Comparison of ENCODE assay signal across 1 cellular context in the genomic region with DNA sequence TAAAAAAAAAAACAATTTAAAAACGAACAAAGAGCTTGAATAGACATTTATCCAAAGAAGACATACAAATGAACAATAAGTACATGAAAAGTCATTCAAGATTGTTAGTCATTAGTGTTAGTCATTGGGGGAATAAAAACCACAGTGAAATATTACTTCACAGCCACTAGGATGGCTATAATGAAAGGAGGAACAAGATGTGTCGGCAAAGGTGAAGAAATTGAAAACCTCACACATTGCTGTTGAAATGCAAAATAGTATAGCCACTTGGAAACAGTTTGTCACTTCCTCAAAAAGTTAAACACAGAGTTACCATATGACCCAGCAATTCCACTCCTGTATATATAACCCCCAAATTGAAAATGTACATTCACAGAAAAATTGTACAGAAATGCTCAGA.
TF ChIP-seq lines count a peak whose summit lies in the region.

No MANE protein-coding gene starts in this region.

TF ChIP-seq in GM12878, 131 proteins besides CTCF, POLR2A, EP300 and RAD21 (continued from another document and continues in another):
- no peak for TF ChIP-seq ZBTB4 (CRISPR knock-in tag; IDR thresholded peaks at IDR 0.05)
- peak; percentile 91 for TF ChIP-seq ATF7 (IDR thresholded peaks at IDR 0.05; ENCODE audit: low read depth)
- no peak for TF ChIP-seq POU2F2 (IDR thresholded peaks at IDR 0.05; ENCODE audit: borderline replicate concordance, low read depth, low read length)
- TF ChIP-seq, protein P1, sequence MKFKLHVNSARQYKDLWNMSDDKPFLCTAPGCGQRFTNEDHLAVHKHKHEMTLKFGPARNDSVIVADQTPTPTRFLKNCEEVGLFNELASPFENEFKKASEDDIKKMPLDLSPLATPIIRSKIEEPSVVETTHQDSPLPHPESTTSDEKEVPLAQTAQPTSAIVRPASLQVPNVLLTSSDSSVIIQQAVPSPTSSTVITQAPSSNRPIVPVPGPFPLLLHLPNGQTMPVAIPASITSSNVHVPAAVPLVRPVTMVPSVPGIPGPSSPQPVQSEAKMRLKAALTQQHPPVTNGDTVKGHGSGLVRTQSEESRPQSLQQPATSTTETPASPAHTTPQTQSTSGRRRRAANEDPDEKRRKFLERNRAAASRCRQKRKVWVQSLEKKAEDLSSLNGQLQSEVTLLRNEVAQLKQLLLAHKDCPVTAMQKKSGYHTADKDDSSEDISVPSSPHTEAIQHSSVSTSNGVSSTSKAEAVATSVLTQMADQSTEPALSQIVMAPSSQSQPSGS (IDR thresholded peaks at IDR 0.05; ENCODE audit: low read length): 0 out of 2 replicates have a peak, but pooled peaks have one; percentile 19
- TF ChIP-seq ZNF217 (IDR thresholded peaks at IDR 0.05): peak; percentile 76; the same call in 1 of the 2 replicates
- no peak for TF ChIP-seq ZNF384 (IDR thresholded peaks at IDR 0.05; ENCODE audit: borderline replicate concordance, low read depth, low read length)
- no peak for TF ChIP-seq IRF3 (IDR thresholded peaks at IDR 0.05)
- no peak for TF ChIP-seq KLF5 (IDR thresholded peaks at IDR 0.05; ENCODE audit: partially characterized antibody)
- TF ChIP-seq JUNB (IDR thresholded peaks at IDR 0.05): peak; percentile 34; the same call in 1 of the 2 replicates
- no peak for TF ChIP-seq STAT3 (IDR thresholded peaks at IDR 0.05; ENCODE audit: low read depth, low read length)
- TF ChIP-seq ZNF207 (IDR thresholded peaks at IDR 0.05; ENCODE audit: borderline replicate concordance): no peak
- peak; percentile 77; the same call in 1 of the 2 replicates for TF ChIP-seq RELB (IDR thresholded peaks at IDR 0.05; ENCODE audit: low read depth)
- peak; percentile 87 for TF ChIP-seq DPF2 (IDR thresholded peaks at IDR 0.05)
- TF ChIP-seq NR2C1 (IDR thresholded peaks at IDR 0.05): no peak
- TF ChIP-seq BCL11A (IDR thresholded peaks at IDR 0.05; ENCODE audit: low read depth, low read length): 0 out of 2 replicates have a peak, but pooled peaks have one; percentile 28
- TF ChIP-seq, protein P2, sequence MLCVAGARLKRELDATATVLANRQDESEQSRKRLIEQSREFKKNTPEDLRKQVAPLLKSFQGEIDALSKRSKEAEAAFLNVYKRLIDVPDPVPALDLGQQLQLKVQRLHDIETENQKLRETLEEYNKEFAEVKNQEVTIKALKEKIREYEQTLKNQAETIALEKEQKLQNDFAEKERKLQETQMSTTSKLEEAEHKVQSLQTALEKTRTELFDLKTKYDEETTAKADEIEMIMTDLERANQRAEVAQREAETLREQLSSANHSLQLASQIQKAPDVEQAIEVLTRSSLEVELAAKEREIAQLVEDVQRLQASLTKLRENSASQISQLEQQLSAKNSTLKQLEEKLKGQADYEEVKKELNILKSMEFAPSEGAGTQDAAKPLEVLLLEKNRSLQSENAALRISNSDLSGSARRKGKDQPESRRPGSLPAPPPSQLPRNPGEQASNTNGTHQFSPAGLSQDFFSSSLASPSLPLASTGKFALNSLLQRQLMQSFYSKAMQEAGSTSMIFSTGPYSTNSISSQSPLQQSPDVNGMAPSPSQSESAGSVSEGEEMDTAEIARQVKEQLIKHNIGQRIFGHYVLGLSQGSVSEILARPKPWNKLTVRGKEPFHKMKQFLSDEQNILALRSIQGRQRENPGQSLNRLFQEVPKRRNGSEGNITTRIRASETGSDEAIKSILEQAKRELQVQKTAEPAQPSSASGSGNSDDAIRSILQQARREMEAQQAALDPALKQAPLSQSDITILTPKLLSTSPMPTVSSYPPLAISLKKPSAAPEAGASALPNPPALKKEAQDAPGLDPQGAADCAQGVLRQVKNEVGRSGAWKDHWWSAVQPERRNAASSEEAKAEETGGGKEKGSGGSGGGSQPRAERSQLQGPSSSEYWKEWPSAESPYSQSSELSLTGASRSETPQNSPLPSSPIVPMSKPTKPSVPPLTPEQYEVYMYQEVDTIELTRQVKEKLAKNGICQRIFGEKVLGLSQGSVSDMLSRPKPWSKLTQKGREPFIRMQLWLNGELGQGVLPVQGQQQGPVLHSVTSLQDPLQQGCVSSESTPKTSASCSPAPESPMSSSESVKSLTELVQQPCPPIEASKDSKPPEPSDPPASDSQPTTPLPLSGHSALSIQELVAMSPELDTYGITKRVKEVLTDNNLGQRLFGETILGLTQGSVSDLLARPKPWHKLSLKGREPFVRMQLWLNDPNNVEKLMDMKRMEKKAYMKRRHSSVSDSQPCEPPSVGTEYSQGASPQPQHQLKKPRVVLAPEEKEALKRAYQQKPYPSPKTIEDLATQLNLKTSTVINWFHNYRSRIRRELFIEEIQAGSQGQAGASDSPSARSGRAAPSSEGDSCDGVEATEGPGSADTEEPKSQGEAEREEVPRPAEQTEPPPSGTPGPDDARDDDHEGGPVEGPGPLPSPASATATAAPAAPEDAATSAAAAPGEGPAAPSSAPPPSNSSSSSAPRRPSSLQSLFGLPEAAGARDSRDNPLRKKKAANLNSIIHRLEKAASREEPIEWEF (IDR thresholded peaks at IDR 0.05; ENCODE audit: insufficient replicate concordance, low read depth, low read length): no peak
- TF ChIP-seq YY1 (IDR thresholded peaks at IDR 0.05; ENCODE audit: low read depth, low read length): no peak
- TF ChIP-seq ASH2L (IDR thresholded peaks at IDR 0.05; ENCODE audit: borderline replicate concordance, low read depth): no peak
- peak; percentile 80 for TF ChIP-seq IKZF1 (conservative IDR thresholded peaks at IDR 0.05)
- no peak for TF ChIP-seq ESRRA (IDR thresholded peaks at IDR 0.05; ENCODE audit: low read length)
- peak; percentile 84; the same call in 1 of the 2 replicates for TF ChIP-seq SPI1 (IDR thresholded peaks at IDR 0.05; ENCODE audit: borderline replicate concordance, insufficient read depth, low read depth, low read length)
- no peak for TF ChIP-seq SUZ12 (IDR thresholded peaks at IDR 0.05; ENCODE audit: unreplicated experiment)
- no peak for TF ChIP-seq MEF2A (IDR thresholded peaks at IDR 0.05; ENCODE audit: insufficient read depth, low read depth, low read length)
- TF ChIP-seq RAD51 (IDR thresholded peaks at IDR 0.05): peak; percentile 59; the same call in 1 of the 2 replicates
- peak; percentile 76; the same call in 1 of the 2 replicates for TF ChIP-seq BMI1 (IDR thresholded peaks at IDR 0.05; ENCODE audit: borderline replicate concordance)
- TF ChIP-seq PAX5 (IDR thresholded peaks at IDR 0.05; ENCODE audit: borderline replicate concordance, low read depth, low read length): no peak
- no peak for TF ChIP-seq HDAC6 (IDR thresholded peaks at IDR 0.05; ENCODE audit: unreplicated experiment)
- no peak for TF ChIP-seq PAX8 (IDR thresholded peaks at IDR 0.05)
- TF ChIP-seq MEF2B (IDR thresholded peaks at IDR 0.05; ENCODE audit: partially characterized antibody, poor library complexity, severe bottlenecking): peak; percentile 61
- TF ChIP-seq RCOR1 (conservative IDR thresholded peaks at IDR 0.05; ENCODE audit: low read depth, low read length): no peak
- TF ChIP-seq, protein P3, sequence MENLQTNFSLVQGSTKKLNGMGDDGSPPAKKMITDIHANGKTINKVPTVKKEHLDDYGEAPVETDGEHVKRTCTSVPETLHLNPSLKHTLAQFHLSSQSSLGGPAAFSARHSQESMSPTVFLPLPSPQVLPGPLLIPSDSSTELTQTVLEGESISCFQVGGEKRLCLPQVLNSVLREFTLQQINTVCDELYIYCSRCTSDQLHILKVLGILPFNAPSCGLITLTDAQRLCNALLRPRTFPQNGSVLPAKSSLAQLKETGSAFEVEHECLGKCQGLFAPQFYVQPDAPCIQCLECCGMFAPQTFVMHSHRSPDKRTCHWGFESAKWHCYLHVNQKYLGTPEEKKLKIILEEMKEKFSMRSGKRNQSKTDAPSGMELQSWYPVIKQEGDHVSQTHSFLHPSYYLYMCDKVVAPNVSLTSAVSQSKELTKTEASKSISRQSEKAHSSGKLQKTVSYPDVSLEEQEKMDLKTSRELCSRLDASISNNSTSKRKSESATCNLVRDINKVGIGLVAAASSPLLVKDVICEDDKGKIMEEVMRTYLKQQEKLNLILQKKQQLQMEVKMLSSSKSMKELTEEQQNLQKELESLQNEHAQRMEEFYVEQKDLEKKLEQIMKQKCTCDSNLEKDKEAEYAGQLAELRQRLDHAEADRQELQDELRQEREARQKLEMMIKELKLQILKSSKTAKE (IDR thresholded peaks at IDR 0.05; ENCODE audit: low read depth, poor library complexity, severe bottlenecking): peak; percentile 34
- no peak for TF ChIP-seq GABPA (IDR thresholded peaks at IDR 0.05; ENCODE audit: low read depth)
- TF ChIP-seq SRF (IDR thresholded peaks at IDR 0.05; ENCODE audit: low read depth in 2 of 2, low read length in 2 of 2): no peak
- TF ChIP-seq E2F4 (IDR thresholded peaks at IDR 0.05; ENCODE audit: low read depth, low read length): no peak
- TF ChIP-seq GATAD2B (conservative IDR thresholded peaks at IDR 0.05; ENCODE audit: low read depth): 0 out of 2 replicates have a peak, but pooled peaks have one; percentile 35
- TF ChIP-seq BHLHE40 (IDR thresholded peaks at IDR 0.05; ENCODE audit: borderline replicate concordance in 1 of 2, low read depth in 2 of 2, low read length in 1 of 2): peak in 1 of 2 experiments; percentile 22; a peak in 1 of 4 replicates
- peak; percentile 87 to 91; a peak in 3 of 4 replicates for TF ChIP-seq IKZF2 (IDR thresholded peaks at IDR 0.05)
- peak; percentile 95 for TF ChIP-seq MTA2 (IDR thresholded peaks at IDR 0.05; ENCODE audit: low read depth)
- no peak for TF ChIP-seq ZNF622 (IDR thresholded peaks at IDR 0.05)
- TF ChIP-seq CHD1 (IDR thresholded peaks at IDR 0.05; ENCODE audit: low read depth, low read length): no peak
- TF ChIP-seq FOXM1 (IDR thresholded peaks at IDR 0.05; ENCODE audit: low read depth, low read length): no peak
- TF ChIP-seq NBN (IDR thresholded peaks at IDR 0.05): 0 out of 2 replicates have a peak, but pooled peaks have one; percentile 41
- no peak for TF ChIP-seq ATF3 (IDR thresholded peaks at IDR 0.05; ENCODE audit: borderline replicate concordance, extremely low read depth, low read depth, low read length)
- TF ChIP-seq RELA (IDR thresholded peaks at IDR 0.05; ENCODE audit: borderline replicate concordance, partially characterized antibody): no peak
- TF ChIP-seq LARP7 (IDR thresholded peaks at IDR 0.05): no peak
- no peak for TF ChIP-seq TAF1 (IDR thresholded peaks at IDR 0.05; ENCODE audit: borderline replicate concordance, low read depth, low read length)
- peak; percentile 63 for TF ChIP-seq NR2F1 (conservative IDR thresholded peaks at IDR 0.05)
- no peak for TF ChIP-seq BRCA1 (IDR thresholded peaks at IDR 0.05; ENCODE audit: low read depth, low read length)
- TF ChIP-seq TCF3 (IDR thresholded peaks at IDR 0.05; ENCODE audit: borderline replicate concordance, insufficient read depth, low read depth, low read length): no peak
- TF ChIP-seq NRF1 (conservative IDR thresholded peaks at IDR 0.05; ENCODE audit: low read depth, low read length): no peak
- TF ChIP-seq MTA3 (IDR thresholded peaks at IDR 0.05; ENCODE audit: borderline replicate concordance, low read length): no peak
- no peak for TF ChIP-seq TCF7 (IDR thresholded peaks at IDR 0.05; ENCODE audit: borderline replicate concordance)
- peak; percentile 65 for TF ChIP-seq RUNX3 (IDR thresholded peaks at IDR 0.05; ENCODE audit: low read length)
